Comparison of ENCODE assay signal across 1 cellular context in the genomic region with DNA sequence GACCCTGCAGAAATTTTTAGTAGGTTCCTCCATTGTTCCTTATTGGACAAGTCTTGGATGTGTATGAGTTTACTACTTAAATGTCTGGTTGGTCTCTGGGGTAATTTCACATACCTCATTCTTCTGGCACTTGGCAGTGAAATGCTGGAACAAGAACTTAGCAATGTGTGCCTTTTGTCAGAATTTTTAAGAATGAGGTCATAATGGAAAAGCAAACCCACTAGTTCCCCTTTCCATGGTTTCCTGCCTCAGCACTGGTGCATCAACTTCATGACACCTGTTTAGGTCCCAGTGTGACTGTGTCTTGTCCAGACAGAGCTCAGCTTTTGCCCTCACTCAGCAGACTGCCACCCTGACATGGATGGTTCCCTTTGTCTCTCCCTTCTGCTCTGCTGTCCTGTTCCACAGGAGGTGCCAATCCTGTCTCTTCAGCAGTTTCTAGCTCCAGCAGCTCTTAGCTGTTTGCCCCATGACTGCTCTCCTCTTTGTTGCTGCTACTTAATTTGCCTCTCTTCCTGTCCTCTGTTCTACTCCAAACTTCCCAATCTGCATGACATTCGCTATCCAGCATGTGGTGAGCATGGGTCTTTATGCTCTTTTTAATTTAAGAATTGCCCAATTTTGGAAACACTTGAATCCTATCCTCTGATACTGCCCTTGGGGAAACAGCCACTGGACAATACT.
TF ChIP-seq lines count a peak whose summit lies in the region.

No MANE protein-coding gene starts in this region.

TF ChIP-seq in GM23338, 12 proteins besides CTCF, POLR2A, EP300 and RAD21 (continued from another document):
- TF ChIP-seq, protein P1, sequence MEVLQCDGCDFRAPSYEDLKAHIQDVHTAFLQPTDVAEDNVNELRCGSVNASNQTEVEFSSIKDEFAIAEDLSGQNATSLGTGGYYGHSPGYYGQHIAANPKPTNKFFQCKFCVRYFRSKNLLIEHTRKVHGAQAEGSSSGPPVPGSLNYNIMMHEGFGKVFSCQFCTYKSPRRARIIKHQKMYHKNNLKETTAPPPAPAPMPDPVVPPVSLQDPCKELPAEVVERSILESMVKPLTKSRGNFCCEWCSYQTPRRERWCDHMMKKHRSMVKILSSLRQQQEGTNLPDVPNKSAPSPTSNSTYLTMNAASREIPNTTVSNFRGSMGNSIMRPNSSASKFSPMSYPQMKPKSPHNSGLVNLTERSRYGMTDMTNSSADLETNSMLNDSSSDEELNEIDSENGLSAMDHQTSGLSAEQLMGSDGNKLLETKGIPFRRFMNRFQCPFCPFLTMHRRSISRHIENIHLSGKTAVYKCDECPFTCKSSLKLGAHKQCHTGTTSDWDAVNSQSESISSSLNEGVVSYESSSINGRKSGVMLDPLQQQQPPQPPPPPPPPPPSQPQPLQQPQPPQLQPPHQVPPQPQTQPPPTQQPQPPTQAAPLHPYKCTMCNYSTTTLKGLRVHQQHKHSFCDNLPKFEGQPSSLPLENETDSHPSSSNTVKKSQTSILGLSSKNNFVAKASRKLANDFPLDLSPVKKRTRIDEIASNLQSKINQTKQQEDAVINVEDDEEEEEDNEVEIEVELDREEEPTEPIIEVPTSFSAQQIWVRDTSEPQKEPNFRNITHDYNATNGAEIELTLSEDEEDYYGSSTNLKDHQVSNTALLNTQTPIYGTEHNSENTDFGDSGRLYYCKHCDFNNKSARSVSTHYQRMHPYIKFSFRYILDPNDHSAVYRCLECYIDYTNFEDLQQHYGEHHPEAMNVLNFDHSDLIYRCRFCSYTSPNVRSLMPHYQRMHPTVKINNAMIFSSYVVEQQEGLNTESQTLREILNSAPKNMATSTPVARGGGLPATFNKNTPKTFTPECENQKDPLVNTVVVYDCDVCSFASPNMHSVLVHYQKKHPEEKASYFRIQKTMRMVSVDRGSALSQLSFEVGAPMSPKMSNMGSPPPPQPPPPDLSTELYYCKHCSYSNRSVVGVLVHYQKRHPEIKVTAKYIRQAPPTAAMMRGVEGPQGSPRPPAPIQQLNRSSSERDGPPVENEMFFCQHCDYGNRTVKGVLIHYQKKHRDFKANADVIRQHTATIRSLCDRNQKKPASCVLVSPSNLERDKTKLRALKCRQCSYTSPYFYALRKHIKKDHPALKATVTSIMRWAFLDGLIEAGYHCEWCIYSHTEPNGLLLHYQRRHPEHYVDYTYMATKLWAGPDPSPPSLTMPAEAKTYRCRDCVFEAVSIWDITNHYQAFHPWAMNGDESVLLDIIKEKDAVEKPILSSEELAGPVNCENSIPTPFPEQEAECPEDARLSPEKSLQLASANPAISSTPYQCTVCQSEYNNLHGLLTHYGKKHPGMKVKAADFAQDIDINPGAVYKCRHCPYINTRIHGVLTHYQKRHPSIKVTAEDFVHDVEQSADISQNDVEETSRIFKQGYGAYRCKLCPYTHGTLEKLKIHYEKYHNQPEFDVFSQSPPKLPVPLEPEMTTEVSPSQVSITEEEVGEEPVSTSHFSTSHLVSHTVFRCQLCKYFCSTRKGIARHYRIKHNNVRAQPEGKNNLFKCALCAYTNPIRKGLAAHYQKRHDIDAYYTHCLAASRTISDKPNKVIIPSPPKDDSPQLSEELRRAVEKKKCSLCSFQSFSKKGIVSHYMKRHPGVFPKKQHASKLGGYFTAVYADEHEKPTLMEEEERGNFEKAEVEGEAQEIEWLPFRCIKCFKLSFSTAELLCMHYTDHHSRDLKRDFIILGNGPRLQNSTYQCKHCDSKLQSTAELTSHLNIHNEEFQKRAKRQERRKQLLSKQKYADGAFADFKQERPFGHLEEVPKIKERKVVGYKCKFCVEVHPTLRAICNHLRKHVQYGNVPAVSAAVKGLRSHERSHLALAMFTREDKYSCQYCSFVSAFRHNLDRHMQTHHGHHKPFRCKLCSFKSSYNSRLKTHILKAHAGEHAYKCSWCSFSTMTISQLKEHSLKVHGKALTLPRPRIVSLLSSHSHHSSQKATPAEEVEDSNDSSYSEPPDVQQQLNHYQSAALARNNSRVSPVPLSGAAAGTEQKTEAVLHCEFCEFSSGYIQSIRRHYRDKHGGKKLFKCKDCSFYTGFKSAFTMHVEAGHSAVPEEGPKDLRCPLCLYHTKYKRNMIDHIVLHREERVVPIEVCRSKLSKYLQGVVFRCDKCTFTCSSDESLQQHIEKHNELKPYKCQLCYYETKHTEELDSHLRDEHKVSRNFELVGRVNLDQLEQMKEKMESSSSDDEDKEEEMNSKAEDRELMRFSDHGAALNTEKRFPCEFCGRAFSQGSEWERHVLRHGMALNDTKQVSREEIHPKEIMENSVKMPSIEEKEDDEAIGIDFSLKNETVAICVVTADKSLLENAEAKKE (CRISPR knock-in tag; IDR thresholded peaks at IDR 0.05), result peak; percentile 23; the same call in 1 of the 2 replicates
